In the genomic region with DNA sequence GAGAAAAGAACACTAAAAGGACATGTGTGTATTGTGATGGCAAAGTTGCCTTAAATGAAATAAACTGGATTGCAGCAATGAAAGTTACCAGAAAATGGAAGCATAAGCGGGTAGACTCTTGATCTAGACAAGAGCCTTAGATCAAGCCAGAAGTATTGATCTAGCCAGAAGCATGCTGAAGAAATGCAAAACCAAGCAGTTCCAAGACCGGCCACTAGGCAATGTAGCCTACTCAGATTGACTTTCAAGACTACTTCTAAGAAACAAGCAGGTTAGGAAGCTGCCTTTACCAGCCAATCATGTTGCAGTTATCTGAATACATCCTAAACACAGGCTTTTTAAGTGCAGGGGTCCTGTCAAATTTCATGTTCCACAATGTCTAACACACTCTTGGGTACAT, we compare ENCODE assay signal across 12 cellular contexts.
DNase-seq lines count a peak whose midpoint lies in the region; ATAC-seq and TF ChIP-seq lines count a peak whose summit lies in the region.
"Had no signal": no experiment of that assay in that cellular context is flagged by ENCODE, and none has a peak within 500 bp of the region (broad histone marks: within the 10 kb centered on the region; RNA-seq: fewer than 3 reads in every experiment).

No MANE protein-coding gene starts in this region.

- TF ChIP-seq CTCF in cardiac fibroblast (IDR thresholded peaks at IDR 0.05; ENCODE audit: low read depth, low read length), result peak; percentile 12

- peak; percentile 5 for DNase-seq in ACHN
- DNase-seq in cardiac fibroblast (ENCODE audit: low read depth in 2 of 2), result no peak
- no peak for DNase-seq in NCI-H748 (lab: John Stamatoyannopoulos, UW; ENCODE audit: unreplicated experiment)
- no peak for DNase-seq in effector CD8-positive, alpha-beta T cell (lab: John Stamatoyannopoulos, UW)
- no peak for DNase-seq in COR-L47 (lab: John Stamatoyannopoulos, UW)
- no peak for DNase-seq in stimulated activated CD4-positive, alpha-beta T cell treated with anti-CD3 and anti-CD28 coated beads, Interleukin-1b, Interleukin-23, amount 100 ng/mL, for 48 hours
- DNase-seq: activated naive CD8-positive, alpha-beta T cell treated with anti-CD3 and anti-CD28 coated beads for 36 hours; CD4-positive, CD25-positive, alpha-beta regulatory T cell; foreskin fibroblast; NCI-H1436 treated with DMSO at 0.1 percent for 48 hours had no signal

- in situ Hi-C loops in ACHN (cut with HindIII; ENCODE audit: low pct_ligation_motif_present, low pct_unique_long_range_greater_than_20kb, low sequenced_read_pairs), result no loop called here

- no peak overlapping the region for H3K4me3 ChIP-seq in cardiac fibroblast (replicated peaks in 1 of 2; ENCODE audit: low read depth in 2 of 2, low read length in 2 of 2)

- peak; percentile 87 for ATAC-seq in GM18868 (IDR thresholded peaks at IDR 0.05; ENCODE audit: unreplicated experiment)
- peak; percentile 85 for ATAC-seq in HG03342 (IDR thresholded peaks at IDR 0.05; ENCODE audit: unreplicated experiment)
